In the genomic region with DNA sequence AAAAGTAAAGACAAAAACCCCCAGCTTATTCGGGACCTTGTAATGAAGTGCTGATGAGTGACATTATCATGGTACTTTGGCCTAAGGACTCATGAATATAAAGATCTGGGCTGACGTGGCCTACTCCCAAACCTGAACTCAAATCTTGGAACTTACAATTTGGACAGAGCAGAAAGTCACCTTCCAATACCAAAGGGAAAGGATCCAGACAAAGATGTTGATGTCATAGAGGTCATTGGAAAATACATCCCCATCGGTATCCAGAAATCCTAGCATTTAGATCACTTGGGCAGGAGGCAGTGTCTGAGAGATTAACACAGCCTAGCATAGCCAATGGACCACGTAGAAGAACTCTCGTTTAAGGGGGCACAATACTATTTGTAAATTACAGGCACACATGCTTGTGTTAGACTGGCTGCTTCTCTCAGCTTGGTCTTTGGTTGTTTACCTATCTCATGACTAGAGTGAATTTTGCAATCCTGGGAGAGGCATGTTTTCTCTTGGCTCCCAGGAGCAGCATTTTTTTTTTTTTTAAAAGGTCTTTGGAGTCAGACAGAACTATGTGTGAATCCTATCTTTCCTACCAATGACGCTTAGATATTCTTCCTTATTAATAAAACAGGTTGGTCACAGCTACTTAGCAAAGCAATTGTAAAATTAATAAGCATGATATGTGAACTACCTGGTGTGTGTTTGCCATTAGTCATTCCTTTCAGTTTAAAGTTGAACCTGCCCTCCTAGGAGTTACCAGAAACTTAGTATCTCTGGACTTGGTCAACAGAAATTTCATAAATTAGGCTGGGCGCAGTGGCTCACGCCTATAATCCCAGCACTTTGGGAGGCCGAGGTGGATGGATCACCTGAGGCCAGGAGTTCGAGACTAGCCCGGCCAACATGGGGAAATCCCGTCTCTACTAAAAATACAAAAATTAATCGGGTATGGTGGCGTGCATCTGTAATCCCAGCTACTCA, we compare ENCODE assay signal across 1 cellular context.
TF ChIP-seq lines count a peak whose summit lies in the region.

No MANE protein-coding gene starts in this region.

TF ChIP-seq in HepG2, 621 proteins besides CTCF, POLR2A, EP300 and RAD21 (continued from another document and continues in another):
- TF ChIP-seq, protein P1, sequence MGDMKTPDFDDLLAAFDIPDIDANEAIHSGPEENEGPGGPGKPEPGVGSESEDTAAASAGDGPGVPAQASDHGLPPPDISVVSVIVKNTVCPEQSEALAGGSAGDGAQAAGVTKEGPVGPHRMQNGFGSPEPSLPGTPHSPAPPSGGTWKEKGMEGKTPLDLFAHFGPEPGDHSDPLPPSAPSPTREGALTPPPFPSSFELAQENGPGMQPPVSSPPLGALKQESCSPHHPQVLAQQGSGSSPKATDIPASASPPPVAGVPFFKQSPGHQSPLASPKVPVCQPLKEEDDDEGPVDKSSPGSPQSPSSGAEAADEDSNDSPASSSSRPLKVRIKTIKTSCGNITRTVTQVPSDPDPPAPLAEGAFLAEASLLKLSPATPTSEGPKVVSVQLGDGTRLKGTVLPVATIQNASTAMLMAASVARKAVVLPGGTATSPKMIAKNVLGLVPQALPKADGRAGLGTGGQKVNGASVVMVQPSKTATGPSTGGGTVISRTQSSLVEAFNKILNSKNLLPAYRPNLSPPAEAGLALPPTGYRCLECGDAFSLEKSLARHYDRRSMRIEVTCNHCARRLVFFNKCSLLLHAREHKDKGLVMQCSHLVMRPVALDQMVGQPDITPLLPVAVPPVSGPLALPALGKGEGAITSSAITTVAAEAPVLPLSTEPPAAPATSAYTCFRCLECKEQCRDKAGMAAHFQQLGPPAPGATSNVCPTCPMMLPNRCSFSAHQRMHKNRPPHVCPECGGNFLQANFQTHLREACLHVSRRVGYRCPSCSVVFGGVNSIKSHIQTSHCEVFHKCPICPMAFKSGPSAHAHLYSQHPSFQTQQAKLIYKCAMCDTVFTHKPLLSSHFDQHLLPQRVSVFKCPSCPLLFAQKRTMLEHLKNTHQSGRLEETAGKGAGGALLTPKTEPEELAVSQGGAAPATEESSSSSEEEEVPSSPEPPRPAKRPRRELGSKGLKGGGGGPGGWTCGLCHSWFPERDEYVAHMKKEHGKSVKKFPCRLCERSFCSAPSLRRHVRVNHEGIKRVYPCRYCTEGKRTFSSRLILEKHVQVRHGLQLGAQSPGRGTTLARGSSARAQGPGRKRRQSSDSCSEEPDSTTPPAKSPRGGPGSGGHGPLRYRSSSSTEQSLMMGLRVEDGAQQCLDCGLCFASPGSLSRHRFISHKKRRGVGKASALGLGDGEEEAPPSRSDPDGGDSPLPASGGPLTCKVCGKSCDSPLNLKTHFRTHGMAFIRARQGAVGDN (CRISPR knock-in tag; IDR thresholded peaks at IDR 0.05): no peak
- no peak for TF ChIP-seq ZC3H4 (CRISPR knock-in tag; IDR thresholded peaks at IDR 0.05; ENCODE audit: borderline replicate concordance)
- no peak for TF ChIP-seq CREB1 (IDR thresholded peaks at IDR 0.05)
- peak; percentile 10; the same call in 1 of the 2 replicates for TF ChIP-seq CREB1 (CRISPR knock-in tag; IDR thresholded peaks at IDR 0.05)
- TF ChIP-seq ZNF430 (CRISPR knock-in tag; IDR thresholded peaks at IDR 0.05): no peak
- no peak for TF ChIP-seq ZNF484 (CRISPR knock-in tag; IDR thresholded peaks at IDR 0.05; ENCODE audit: borderline replicate concordance, low read depth)
- TF ChIP-seq POGZ (CRISPR knock-in tag; IDR thresholded peaks at IDR 0.05): peak; percentile 18; the same call in 1 of the 2 replicates
- TF ChIP-seq, protein P2, sequence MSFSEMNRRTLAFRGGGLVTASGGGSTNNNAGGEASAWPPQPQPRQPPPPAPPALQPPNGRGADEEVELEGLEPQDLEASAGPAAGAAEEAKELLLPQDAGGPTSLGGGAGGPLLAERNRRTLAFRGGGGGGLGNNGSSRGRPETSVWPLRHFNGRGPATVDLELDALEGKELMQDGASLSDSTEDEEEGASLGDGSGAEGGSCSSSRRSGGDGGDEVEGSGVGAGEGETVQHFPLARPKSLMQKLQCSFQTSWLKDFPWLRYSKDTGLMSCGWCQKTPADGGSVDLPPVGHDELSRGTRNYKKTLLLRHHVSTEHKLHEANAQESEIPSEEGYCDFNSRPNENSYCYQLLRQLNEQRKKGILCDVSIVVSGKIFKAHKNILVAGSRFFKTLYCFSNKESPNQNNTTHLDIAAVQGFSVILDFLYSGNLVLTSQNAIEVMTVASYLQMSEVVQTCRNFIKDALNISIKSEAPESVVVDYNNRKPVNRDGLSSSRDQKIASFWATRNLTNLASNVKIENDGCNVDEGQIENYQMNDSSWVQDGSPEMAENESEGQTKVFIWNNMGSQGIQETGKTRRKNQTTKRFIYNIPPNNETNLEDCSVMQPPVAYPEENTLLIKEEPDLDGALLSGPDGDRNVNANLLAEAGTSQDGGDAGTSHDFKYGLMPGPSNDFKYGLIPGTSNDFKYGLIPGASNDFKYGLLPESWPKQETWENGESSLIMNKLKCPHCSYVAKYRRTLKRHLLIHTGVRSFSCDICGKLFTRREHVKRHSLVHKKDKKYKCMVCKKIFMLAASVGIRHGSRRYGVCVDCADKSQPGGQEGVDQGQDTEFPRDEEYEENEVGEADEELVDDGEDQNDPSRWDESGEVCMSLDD (CRISPR knock-in tag; IDR thresholded peaks at IDR 0.05; ENCODE audit: borderline replicate concordance): no peak
- no peak for TF ChIP-seq RORA (CRISPR knock-in tag; IDR thresholded peaks at IDR 0.05)
- no peak for TF ChIP-seq ZNF850 (CRISPR knock-in tag; conservative IDR thresholded peaks at IDR 0.05)
- no peak for TF ChIP-seq ZNF841 (CRISPR knock-in tag; IDR thresholded peaks at IDR 0.05; ENCODE audit: borderline replicate concordance)
- peak; percentile 92 for TF ChIP-seq TFE3 (CRISPR knock-in tag; IDR thresholded peaks at IDR 0.05)
- TF ChIP-seq ZNF878 (CRISPR knock-in tag; IDR thresholded peaks at IDR 0.05): no peak
- no peak for TF ChIP-seq KDM5A (IDR thresholded peaks at IDR 0.05; ENCODE audit: borderline replicate concordance, low read length)
- TF ChIP-seq, protein P3, sequence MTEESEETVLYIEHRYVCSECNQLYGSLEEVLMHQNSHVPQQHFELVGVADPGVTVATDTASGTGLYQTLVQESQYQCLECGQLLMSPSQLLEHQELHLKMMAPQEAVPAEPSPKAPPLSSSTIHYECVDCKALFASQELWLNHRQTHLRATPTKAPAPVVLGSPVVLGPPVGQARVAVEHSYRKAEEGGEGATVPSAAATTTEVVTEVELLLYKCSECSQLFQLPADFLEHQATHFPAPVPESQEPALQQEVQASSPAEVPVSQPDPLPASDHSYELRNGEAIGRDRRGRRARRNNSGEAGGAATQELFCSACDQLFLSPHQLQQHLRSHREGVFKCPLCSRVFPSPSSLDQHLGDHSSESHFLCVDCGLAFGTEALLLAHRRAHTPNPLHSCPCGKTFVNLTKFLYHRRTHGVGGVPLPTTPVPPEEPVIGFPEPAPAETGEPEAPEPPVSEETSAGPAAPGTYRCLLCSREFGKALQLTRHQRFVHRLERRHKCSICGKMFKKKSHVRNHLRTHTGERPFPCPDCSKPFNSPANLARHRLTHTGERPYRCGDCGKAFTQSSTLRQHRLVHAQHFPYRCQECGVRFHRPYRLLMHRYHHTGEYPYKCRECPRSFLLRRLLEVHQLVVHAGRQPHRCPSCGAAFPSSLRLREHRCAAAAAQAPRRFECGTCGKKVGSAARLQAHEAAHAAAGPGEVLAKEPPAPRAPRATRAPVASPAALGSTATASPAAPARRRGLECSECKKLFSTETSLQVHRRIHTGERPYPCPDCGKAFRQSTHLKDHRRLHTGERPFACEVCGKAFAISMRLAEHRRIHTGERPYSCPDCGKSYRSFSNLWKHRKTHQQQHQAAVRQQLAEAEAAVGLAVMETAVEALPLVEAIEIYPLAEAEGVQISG (CRISPR knock-in tag; IDR thresholded peaks at IDR 0.05): no peak
- TF ChIP-seq MAFK (conservative IDR thresholded peaks at IDR 0.05 in 1 of 2, IDR thresholded peaks at IDR 0.05 in 1 of 2; ENCODE audit: low read length in 2 of 2): no peak
- TF ChIP-seq ZNF30 (CRISPR knock-in tag; IDR thresholded peaks at IDR 0.05): no peak
- TF ChIP-seq ZZZ3 (CRISPR knock-in tag; IDR thresholded peaks at IDR 0.05; ENCODE audit: borderline replicate concordance): no peak
- no peak for TF ChIP-seq BCLAF1 (IDR thresholded peaks at IDR 0.05)
- TF ChIP-seq ZMAT3 (CRISPR knock-in tag; conservative IDR thresholded peaks at IDR 0.05): no peak
- TF ChIP-seq CEBPB (IDR thresholded peaks at IDR 0.05; ENCODE audit: borderline replicate concordance, low read depth, low read length): peak; percentile 90
- no peak for TF ChIP-seq TCF12 (IDR thresholded peaks at IDR 0.05)
- TF ChIP-seq TCF12 (CRISPR knock-in tag; IDR thresholded peaks at IDR 0.05): no peak
- no peak for TF ChIP-seq ADNP (CRISPR knock-in tag; IDR thresholded peaks at IDR 0.05)
- TF ChIP-seq KLF13 (CRISPR knock-in tag; IDR thresholded peaks at IDR 0.05): no peak
- no peak for TF ChIP-seq ZNF232 (CRISPR knock-in tag; IDR thresholded peaks at IDR 0.05; ENCODE audit: borderline replicate concordance)
- TF ChIP-seq CBX5 (CRISPR knock-in tag; IDR thresholded peaks at IDR 0.05; ENCODE audit: borderline replicate concordance): no peak
- TF ChIP-seq ZSCAN9 (CRISPR knock-in tag; IDR thresholded peaks at IDR 0.05; ENCODE audit: borderline replicate concordance): no peak
- TF ChIP-seq ZNF720 (CRISPR knock-in tag; IDR thresholded peaks at IDR 0.05): no peak
- TF ChIP-seq KDM6A (CRISPR knock-in tag; IDR thresholded peaks at IDR 0.05; ENCODE audit: low read depth): no peak
- TF ChIP-seq ZNF503 (CRISPR knock-in tag; IDR thresholded peaks at IDR 0.05): no peak
- TF ChIP-seq FOSL2 (CRISPR knock-in tag; IDR thresholded peaks at IDR 0.05): peak; percentile 75
- TF ChIP-seq XRCC5 (optimal IDR thresholded peaks at IDR 0.05; ENCODE audit: low read length): no peak
- TF ChIP-seq ZNF207 (IDR thresholded peaks at IDR 0.05; ENCODE audit: borderline replicate concordance): no peak
- TF ChIP-seq ZNF280D (CRISPR knock-in tag; IDR thresholded peaks at IDR 0.05): no peak
- TF ChIP-seq PHF21A (CRISPR knock-in tag; IDR thresholded peaks at IDR 0.05): 0 out of 2 replicates have a peak, but pooled peaks have one; percentile 26
- TF ChIP-seq PHF20 (CRISPR knock-in tag; IDR thresholded peaks at IDR 0.05): no peak
